Comparison of ENCODE assay signal across 22 cellular contexts in the genomic region with DNA sequence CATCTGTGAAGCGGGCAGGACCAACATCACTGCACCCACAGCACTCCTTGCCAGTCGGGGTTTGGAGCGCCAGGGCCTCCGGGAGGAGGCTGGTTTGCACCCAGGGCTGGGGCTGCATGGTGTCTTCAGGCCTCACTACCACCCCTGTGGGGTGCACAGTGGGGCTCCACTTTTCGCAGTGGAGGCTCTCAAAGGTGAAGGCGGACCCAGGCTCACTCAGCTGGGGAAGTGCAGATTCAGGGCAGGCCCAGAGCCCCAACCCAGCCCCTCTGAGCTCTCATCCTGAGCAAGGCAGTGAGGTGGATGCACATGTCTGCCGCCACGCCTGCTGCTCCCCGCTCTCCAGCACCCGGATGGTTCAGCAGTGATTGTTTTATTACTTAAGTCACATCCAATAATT.
DNase-seq lines count a peak whose midpoint lies in the region; ATAC-seq, FAIRE-seq and TF ChIP-seq lines count a peak whose summit lies in the region.
"Had no signal": no experiment of that assay in that cellular context is flagged by ENCODE, and none has a peak within 500 bp of the region (broad histone marks: within the 10 kb centered on the region; RNA-seq: fewer than 3 reads in every experiment).

No MANE protein-coding gene starts in this region.

- H3K4me2 ChIP-seq in H9 (ENCODE audit: insufficient read depth, insufficient read length, low read length) (no peak overlapping the region), neuronal stem cell (ENCODE audit: insufficient read depth, low read length, poor library complexity, severe bottlenecking) (no peak overlapping the region)
- H3K4me2 ChIP-seq: A549; BLaER1 treated with 17β-estradiol and CSF1 and Interleukin-3, amounts not matched to agents 10 nM and 100 nM had no signal

- H4K20me1 ChIP-seq in H9 (ENCODE audit: control insufficient read depth, insufficient read depth, insufficient read length) = no peaks in the 10 kb centered on the region
- H4K20me1 ChIP-seq: BLaER1 treated with 17β-estradiol and CSF1 and Interleukin-3, amounts not matched to agents 10 nM and 100 nM had no signal

- no peak for FAIRE-seq in RCC 7860 (lab: Jason Lieb, UNC)
- FAIRE-seq: A549, D721Med, G401.6, GM12891 had no signal

- H3K4ac ChIP-seq in H9 (ENCODE audit: low read depth, low read length) (no peak overlapping the region), neuronal stem cell (ENCODE audit: low read length) (no peak overlapping the region)

- H2BK120ac ChIP-seq in H9 (ENCODE audit: low read depth, low read length, poor library complexity, severe bottlenecking) = no peak overlapping the region
- no peak overlapping the region for H2BK120ac ChIP-seq in neuronal stem cell (ENCODE audit: low read depth, low read length)

- peaks cover 28 to 30% of the 10 kb centered on the region in 2 experiments for H3K4me1 Mint-ChIP-seq in H9
- H3K4me1 Mint-ChIP-seq in endodermal cell = peaks cover 9% of the 10 kb centered on the region
- H3K4me1 Mint-ChIP-seq: B cell had no signal

- H2BK15ac ChIP-seq in H9 (ENCODE audit: low read depth, low read length) (no peak overlapping the region), neuronal stem cell (ENCODE audit: low read length) (no peak overlapping the region)

- H2AK5ac ChIP-seq in H9 (ENCODE audit: insufficient read length, low read length) (no peak overlapping the region), neuronal stem cell (ENCODE audit: low read depth, low read length) (no peak overlapping the region)

- DNase-seq in H9 = peak; percentile 14
- peak; percentile 40 for DNase-seq in ecto neural progenitor cell (ENCODE audit: low spot score)
- DNase-seq in endodermal cell = peak; percentile 23
- DNase-seq in neuronal stem cell (ENCODE audit: low spot score) = no peak
- DNase-seq in RCC 7860 (ENCODE audit: low spot score) = no peak
- no peak for DNase-seq in stimulated activated CD4-positive, alpha-beta T cell treated with anti-CD3 and anti-CD28 coated beads, Interleukin-1b, Interleukin-23, amount 100 ng/mL, for 48 hours
- DNase-seq: AML-193; Caco-2; Calu3; CD4-positive, alpha-beta T cell; CD8-positive, alpha-beta T cell; DMS79 treated with DMSO at 0.1 percent for 48 hours; GF-D8 had no signal

- H3K4me3 ChIP-seq in endodermal cell (ENCODE audit: low read length) = no peak overlapping the region
- H3K4me3 ChIP-seq in neuronal stem cell (ENCODE audit: low read length in 2 of 2) = no peak overlapping the region
- H3K4me3 ChIP-seq: A549; BLaER1 treated with 17β-estradiol and CSF1 and Interleukin-3, amounts not matched to agents 10 nM and 100 nM had no signal

- H4K91ac ChIP-seq in H9 (ENCODE audit: insufficient read length, low read depth, low read length) (no peak overlapping the region), neuronal stem cell (ENCODE audit: low read depth, low read length, poor library complexity) (no peak overlapping the region)

- H3K4me1 ChIP-seq in H9 (ENCODE audit: insufficient read depth, low read length) (no peaks in the 10 kb centered on the region), endodermal cell (ENCODE audit: control insufficient read depth, insufficient read depth, low read length) (no peaks in the 10 kb centered on the region), neuronal stem cell (ENCODE audit: control insufficient read depth in 2 of 2, insufficient read depth in 1 of 2, low read depth in 1 of 2, low read length in 2 of 2) (no peaks in the 10 kb centered on the region)
- H3K4me1 ChIP-seq: A549, Caco-2 had no signal

- H2BK12ac ChIP-seq in H9 (ENCODE audit: insufficient read length, low read depth, low read length) (no peak overlapping the region), neuronal stem cell (ENCODE audit: low read length) (no peak overlapping the region)

- no CpG with 5 or more reads among the region's 10 CpGs for WGBS in H9 (ENCODE audit: extremely low coverage, insufficient read length, low lambda C conversion rate)
- 85 to 93% methylated on average over 10 of the region's 10 CpGs for WGBS in endodermal cell (ENCODE audit: insufficient coverage in 1 of 2, insufficient read length in 1 of 2), 2 experiments
- no CpG with 5 or more reads among the region's 10 CpGs for WGBS in neuronal stem cell (ENCODE audit: extremely low coverage in 2 of 2, insufficient read length in 2 of 2, insufficient replicate concordance in 1 of 2), 2 donors

- H3K56ac ChIP-seq in H9 (ENCODE audit: insufficient read length, low read depth, low read length) = no peak overlapping the region

- H3K27me3 ChIP-seq in H9 (ENCODE audit: insufficient read depth, low read length) (no peaks in the 10 kb centered on the region), endodermal cell (ENCODE audit: control insufficient read depth, insufficient read depth, low read length, poor library complexity, severe bottlenecking) (peaks cover 7% of the 10 kb centered on the region), neuronal stem cell (ENCODE audit: control insufficient read depth in 3 of 3, insufficient read depth in 3 of 3, low read depth in 1 of 3, low read length in 3 of 3) (peaks cover 0 to 12% (median 0%) of the 10 kb centered on the region in 3 experiments)
- H3K27me3 ChIP-seq: BLaER1 treated with 17β-estradiol and CSF1 and Interleukin-3, amounts not matched to agents 10 nM and 100 nM had no signal

- H3K4me3 Mint-ChIP-seq in H9 = no peak overlapping the region
- H3K4me3 Mint-ChIP-seq in endodermal cell = no peak overlapping the region
- H3K4me3 Mint-ChIP-seq: B cell; CD4-positive, alpha-beta T cell; CD8-positive, alpha-beta T cell had no signal

- no peaks in the 10 kb centered on the region for H3K36me3 ChIP-seq in endodermal cell (ENCODE audit: control insufficient read depth, insufficient read depth, low read length)
- no peaks in the 10 kb centered on the region for H3K36me3 ChIP-seq in neuronal stem cell (replicated peaks in 1 of 2; ENCODE audit: control insufficient read depth in 2 of 2, insufficient read depth in 2 of 2, low read length in 2 of 2)
- H3K36me3 ChIP-seq: BLaER1 treated with 17β-estradiol and CSF1 and Interleukin-3, amounts not matched to agents 10 nM and 100 nM had no signal

- no peak overlapping the region for H2BK20ac ChIP-seq in H9 (ENCODE audit: low read depth, low read length, poor library complexity, severe bottlenecking)

- H3K36me3 Mint-ChIP-seq in H9 (ENCODE audit: insufficient read depth in 1 of 3, low read depth in 3 of 3) (no peaks in the 10 kb centered on the region), endodermal cell (ENCODE audit: low read depth) (no peaks in the 10 kb centered on the region)
- H3K36me3 Mint-ChIP-seq: CD8-positive, alpha-beta T cell had no signal

- H3T11ph ChIP-seq in H9 (ENCODE audit: low read length) = no peak overlapping the region

- H4K8ac ChIP-seq in H9 (replicated peaks; ENCODE audit: insufficient read length, low read depth, low read length) (no peak overlapping the region), neuronal stem cell (ENCODE audit: low read depth, low read length) (no peak overlapping the region)

- H3K9me3 Mint-ChIP-seq in H9 = no peaks in the 10 kb centered on the region
- no peaks in the 10 kb centered on the region for H3K9me3 Mint-ChIP-seq in endodermal cell
- H3K9me3 Mint-ChIP-seq: CD4-positive, alpha-beta T cell; CD8-positive, alpha-beta T cell had no signal

- no peak overlapping the region for H3K14ac ChIP-seq in H9 (ENCODE audit: insufficient read depth, low read length)
- H3K14ac ChIP-seq in neuronal stem cell (ENCODE audit: low read length) = peak overlapping the region; percentile 47

- no peak for ATAC-seq in HG03342 (IDR thresholded peaks at IDR 0.05; ENCODE audit: unreplicated experiment)
- ATAC-seq: A549; CD8-positive, alpha-beta T cell had no signal

- no peaks in the 10 kb centered on the region for H3K79me2 ChIP-seq in H9 (ENCODE audit: insufficient read depth, low read length)

- no peak overlapping the region for H2AFZ ChIP-seq in H9 (ENCODE audit: low read length)
- H2AFZ ChIP-seq in neuronal stem cell (ENCODE audit: low read length) = no peak overlapping the region

- H3K27ac ChIP-seq in H9 (ENCODE audit: insufficient read length, low read depth, low read length) = no peak overlapping the region
- no peak overlapping the region for H3K27ac ChIP-seq in endodermal cell (ENCODE audit: low read depth, low read length)
- H3K27ac ChIP-seq in neuronal stem cell (replicated peaks; ENCODE audit: low read length) = no peak overlapping the region
- H3K27ac ChIP-seq: 22Rv1; A549; BLaER1 treated with 17β-estradiol and CSF1 and Interleukin-3, amounts not matched to agents 10 nM and 100 nM; C4-2B had no signal

- H3K9ac ChIP-seq in H9 (ENCODE audit: extremely low read depth, insufficient read length, low read length) (no peak overlapping the region), endodermal cell (ENCODE audit: extremely low read depth, low read length, poor library complexity, severe bottlenecking) (no peak overlapping the region), neuronal stem cell (ENCODE audit: low read depth, low read length, poor library complexity) (no peak overlapping the region)
- H3K9ac ChIP-seq: BLaER1 treated with 17β-estradiol and CSF1 and Interleukin-3, amounts not matched to agents 10 nM and 100 nM had no signal

- H4K5ac ChIP-seq in H9 (ENCODE audit: insufficient read length, low read depth, low read length) = no peak overlapping the region

- no peak overlapping the region for H3K23ac ChIP-seq in H9 (ENCODE audit: insufficient read length, low read depth, low read length)
- H3K23ac ChIP-seq in neuronal stem cell (ENCODE audit: low read depth, low read length, poor library complexity) = no peak overlapping the region

- H3K27me3 Mint-ChIP-seq in H9 (ENCODE audit: low read depth) (peaks cover 5% of the 10 kb centered on the region), endodermal cell (ENCODE audit: insufficient read depth) (peaks cover 6% of the 10 kb centered on the region)

- H2BK5ac ChIP-seq in H9 (ENCODE audit: insufficient read length, low read length) = no peak overlapping the region
- H2BK5ac ChIP-seq in neuronal stem cell (ENCODE audit: low read length) = peak overlapping the region; percentile 32

- no peaks in the 10 kb centered on the region for H3K79me1 ChIP-seq in H9 (ENCODE audit: insufficient read depth, low read depth, low read length, poor library complexity, severe bottlenecking)
- no peaks in the 10 kb centered on the region for H3K79me1 ChIP-seq in neuronal stem cell (ENCODE audit: low read depth, low read length)

- TF ChIP-seq CTCF in H9 (conservative IDR thresholded peaks at IDR 0.05) (no peak), endodermal cell (conservative IDR thresholded peaks at IDR 0.05) (no peak)

- peaks cover 3% of the 10 kb centered on the region for H3K23me2 ChIP-seq in H9 (ENCODE audit: insufficient read length, low read depth, low read length, poor library complexity, severe bottlenecking)

- H3K27ac Mint-ChIP-seq in H9 = no peak overlapping the region
- H3K27ac Mint-ChIP-seq in endodermal cell = no peak overlapping the region
- H3K27ac Mint-ChIP-seq: B cell; CD4-positive, alpha-beta T cell; CD8-positive, alpha-beta T cell had no signal

- H3K9me3 ChIP-seq in H9 (ENCODE audit: control insufficient read depth, low read depth, low read length) = no peaks in the 10 kb centered on the region
- H3K9me3 ChIP-seq in endodermal cell (ENCODE audit: control insufficient read depth, low read length) = no peaks in the 10 kb centered on the region
- no peaks in the 10 kb centered on the region for H3K9me3 ChIP-seq in neuronal stem cell (replicated peaks in 1 of 2; ENCODE audit: control insufficient read depth in 2 of 2, insufficient read depth in 1 of 2, low read depth in 1 of 2, low read length in 2 of 2)
- H3K9me3 ChIP-seq: A549; BLaER1 treated with 17β-estradiol and CSF1 and Interleukin-3, amounts not matched to agents 10 nM and 100 nM; Caco-2 had no signal

- no peak overlapping the region for H3K18ac ChIP-seq in H9 (ENCODE audit: insufficient read length, low read depth, low read length)
- H3K18ac ChIP-seq in neuronal stem cell (ENCODE audit: low read length) = peak overlapping the region; percentile 52

Comparison
In these comparisons a context has a peak if more than half of its experiments do, and no peak if none do; other contexts are left out.
1. DNase-seq: peak in H9 (single experiment), ecto neural progenitor cell (single experiment) and endodermal cell (single experiment); none in neuronal stem cell (single experiment), RCC 7860 (single experiment) and stimulated activated CD4-positive, alpha-beta T cell treated with anti-CD3 and anti-CD28 coated beads, Interleukin-1b, Interleukin-23, amount 100 ng/mL, for 48 hours (single experiment).